1 cellular context compared by ENCODE assay signal in the genomic region with DNA sequence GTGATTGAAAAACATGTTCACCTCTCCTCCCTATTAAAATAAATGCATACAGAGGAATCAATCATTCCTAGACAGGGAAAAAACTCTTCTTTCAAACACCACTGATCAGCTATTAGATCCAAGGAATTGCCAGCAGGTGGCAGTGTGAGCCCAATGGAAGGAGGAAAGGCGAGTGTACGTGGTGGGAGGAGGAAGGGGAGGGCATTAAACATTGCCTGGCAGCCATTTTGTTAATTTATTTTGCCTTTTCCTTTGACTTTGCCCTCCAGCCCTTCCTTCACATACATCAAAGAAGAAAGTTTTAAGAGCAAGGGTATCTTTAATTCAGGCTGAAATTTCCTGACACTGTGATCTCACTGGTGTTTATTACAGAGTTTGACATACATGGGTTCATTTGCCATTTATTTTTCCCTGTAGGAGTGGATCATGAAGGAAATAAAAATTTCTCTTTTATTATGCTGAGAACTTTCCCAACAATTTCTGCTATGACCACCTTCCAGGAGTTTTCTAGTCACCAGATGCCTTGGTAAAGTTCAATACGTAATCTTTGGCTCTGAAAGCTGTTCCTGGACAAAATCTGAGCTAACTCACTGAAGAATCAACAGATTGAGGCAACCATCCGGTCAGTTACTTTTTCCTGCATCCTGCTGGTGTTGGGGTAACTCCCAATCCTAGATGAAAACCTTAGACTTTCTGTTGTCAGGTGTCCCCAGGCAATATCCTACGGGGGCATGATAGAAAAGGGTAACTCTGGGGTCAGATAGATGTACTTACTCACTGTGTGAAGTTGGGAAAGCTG.
TF ChIP-seq lines count a peak whose summit lies in the region.

No MANE protein-coding gene starts in this region.

TF ChIP-seq in H1, 55 proteins besides CTCF, POLR2A, EP300 and RAD21:
- TF ChIP-seq BACH1 (IDR thresholded peaks at IDR 0.05; ENCODE audit: low read length): no peak
- TF ChIP-seq TBP (IDR thresholded peaks at IDR 0.05; ENCODE audit: low read depth, low read length): no peak
- peak; percentile 97 for TF ChIP-seq YY1 (IDR thresholded peaks at IDR 0.05; ENCODE audit: low read depth, low read length)
- no peak for TF ChIP-seq SIX5 (IDR thresholded peaks at IDR 0.05; ENCODE audit: low read depth, low read length)
- no peak for TF ChIP-seq SRF (IDR thresholded peaks at IDR 0.05; ENCODE audit: low read depth, low read length)
- TF ChIP-seq, protein P1, sequence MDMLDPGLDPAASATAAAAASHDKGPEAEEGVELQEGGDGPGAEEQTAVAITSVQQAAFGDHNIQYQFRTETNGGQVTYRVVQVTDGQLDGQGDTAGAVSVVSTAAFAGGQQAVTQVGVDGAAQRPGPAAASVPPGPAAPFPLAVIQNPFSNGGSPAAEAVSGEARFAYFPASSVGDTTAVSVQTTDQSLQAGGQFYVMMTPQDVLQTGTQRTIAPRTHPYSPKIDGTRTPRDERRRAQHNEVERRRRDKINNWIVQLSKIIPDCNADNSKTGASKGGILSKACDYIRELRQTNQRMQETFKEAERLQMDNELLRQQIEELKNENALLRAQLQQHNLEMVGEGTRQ (IDR thresholded peaks at IDR 0.05; ENCODE audit: low read length): no peak
- TF ChIP-seq BCL11A (IDR thresholded peaks at IDR 0.05; ENCODE audit: low read depth in 2 of 2, low read length in 2 of 2): no peak
TF ChIP-seq in H1: peak in this region for 1.
